ENCODE assay signal across 20 cellular contexts in the genomic region with DNA sequence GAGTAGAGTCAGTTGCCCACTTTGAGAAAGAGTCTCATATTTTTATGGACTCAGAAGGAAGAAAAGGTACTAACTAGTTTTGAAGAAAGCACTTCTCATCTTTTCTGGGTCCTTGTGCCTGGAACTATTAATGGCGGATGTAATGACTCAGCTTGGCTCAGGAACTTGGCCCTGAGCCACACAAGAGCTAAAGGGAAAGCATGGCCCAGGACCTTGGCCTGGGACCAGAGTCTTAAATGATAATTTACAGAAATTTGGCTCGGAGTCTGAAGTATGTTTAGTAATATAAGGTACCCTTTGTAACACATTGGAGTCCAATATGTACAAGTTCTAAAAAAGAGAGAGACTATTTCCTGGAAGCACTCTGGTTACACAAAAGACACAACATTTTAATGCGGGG. TPM values are rescaled to one million over a fixed set of nuclear protein-coding genes. Genes with fewer than 3 reads are reported as not detected.
"Had no signal": no experiment of that assay in that cellular context is flagged by ENCODE, and none has a peak within 500 bp of the region (broad histone marks: within the 10 kb centered on the region; RNA-seq: fewer than 3 reads in every experiment).

No MANE protein-coding gene starts in this region.

RNA-seq across cellular contexts. Expression of a gene that starts 4.6 kb away (rescaled TPM):
- total RNA-seq: activated naive CD4-positive, alpha-beta T cell treated with anti-CD3 and anti-CD28 coated beads for 36 hours; activated naive CD4-positive, alpha-beta T cell treated with anti-CD3 and anti-CD28 coated beads, Interleukin-2, amount 50 U/mL, for 72 hours; activated naive CD8-positive, alpha-beta T cell treated with anti-CD3 and anti-CD28 coated beads for 36 hours; activated naive CD8-positive, alpha-beta T cell treated with anti-CD3 and anti-CD28 coated beads, Interleukin-2, amount 10 ng/mL, durations not matched to agents 7 days and 5 days; activated T-cell treated with anti-CD3 and anti-CD28 coated beads, Interleukin-2, amount 50 U/mL, for 4 hours; activated T-cell treated with anti-CD3 and anti-CD28 coated beads, Interleukin-2, amount 50 U/mL, for 72 hours; activated T-helper 1 cell treated with anti-CD3 and anti-CD28 coated beads, Interleukin-12 subunit alpha, Interleukin-12 subunit beta, Interleukin-2, Interleukin-4 antibody, amounts not matched to agents 30 ng/mL and 10 ng/mL and 1 ng/mL, durations not matched to agents 14 hours and 24 hours and 36 hours; activated T-helper 17 cell treated with anti-CD3 and anti-CD28 coated beads, Interleukin-2, amount 50 U/mL, for 72 hours; activated T-helper 2 cell treated with anti-CD3 and anti-CD28 coated beads, Interferon-gamma antibody, Interleukin-2, Interleukin-4, amounts not matched to agents 10 μg/mL and 5 μg/mL and 100 μg/mL, durations not matched to agents 14 hours and 24 hours and 36 hours; adrenal gland; aorta; ascending aorta; astrocyte; breast epithelium; bronchial epithelial cell; cardiac muscle cell; cardiac septum; cerebellum; chondrocyte had no signal
- polyA plus RNA-seq: adipose tissue, adrenal gland, aorta, cardiac muscle cell had no signal
